8 cellular contexts compared by ENCODE assay signal in genomic region chr3:187741403-187742350, GRCh38. TPM values are rescaled to one million over a fixed set of nuclear protein-coding genes. Genes with fewer than 3 reads are reported as not detected.
DNase-seq lines count a peak whose midpoint lies in the region; ATAC-seq and TF ChIP-seq lines count a peak whose summit lies in the region.

No MANE protein-coding gene starts in this region.

- peak overlapping the region; percentile 99 for H3K27ac Mint-ChIP-seq in activated T-helper 2 cell treated with anti-CD3 and anti-CD28 coated beads, Interferon-gamma antibody, Interleukin-2, Interleukin-4, amounts not matched to agents 10 μg/mL and 5 μg/mL and 100 μg/mL, durations not matched to agents 14 hours and 24 hours and 36 hours
- H3K27ac Mint-ChIP-seq in natural killer cell treated with Interleukin-12 subunit alpha and Interleukin-12 subunit beta and Interleukin-15 and Interleukin-18, amount 100 ng/mL, for 72 hours: peak overlapping the region; percentile 99 to 100

- intact Hi-C loops in Panc1 (cut with micrococcal nuclease; ENCODE audit: unreplicated experiment): loop anchor here (1.0 to 10.0 kb wide), 5 partner anchors 293 to 1491 kb away; no protein-coding TSS in a partner anchor
- intact Hi-C loops in activated T-helper 2 cell treated with anti-CD3 and anti-CD28 coated beads, Interferon-gamma antibody, Interleukin-2, Interleukin-4, amounts not matched to agents 10 μg/mL and 5 μg/mL and 100 μg/mL, durations not matched to agents 14 hours and 24 hours and 36 hours (cut with micrococcal nuclease): loop anchor here (1.0 to 10.0 kb wide), 15 partner anchors 178 to 1566 kb away; no protein-coding TSS in a partner anchor

- no peak overlapping the region for H3K9ac ChIP-seq in HUES48 (ENCODE audit: low read depth, low read length)

- DNase-seq in Panc1 (ENCODE audit: low read depth, low spot score): peak; percentile 67
- peak; percentile 59 for DNase-seq in activated T-helper 2 cell treated with anti-CD3 and anti-CD28 coated beads, Interferon-gamma antibody, Interleukin-2, Interleukin-4, amounts not matched to agents 10 μg/mL and 5 μg/mL and 100 μg/mL, durations not matched to agents 14 hours and 24 hours and 36 hours (ENCODE audit: low spot score)
- peak; percentile 88 for DNase-seq in fibroblast of mammary gland (ENCODE audit: low read depth)
- peak; percentile 87 for DNase-seq in natural killer cell treated with Interleukin-12 subunit alpha and Interleukin-12 subunit beta and Interleukin-15 and Interleukin-18, amount 100 ng/mL, for 72 hours (ENCODE audit: low spot score)
- DNase-seq in superior temporal gyrus (ENCODE audit: extremely low spot score): peak; percentile 87

- peak; percentile 95 for TF ChIP-seq CTCF in C4-2B (conservative IDR thresholded peaks at IDR 0.05)
- peak; percentile 94 for TF ChIP-seq CTCF in Panc1 (IDR thresholded peaks at IDR 0.05)
- TF ChIP-seq CTCF in fibroblast of mammary gland (conservative IDR thresholded peaks at IDR 0.05; ENCODE audit: control insufficient read depth, insufficient read depth, low read depth, low read length): peak; percentile 82

- ATAC-seq in Panc1 (peak; percentile 18; the same call in 1 of the 2 replicates), GM18502 (IDR thresholded peaks at IDR 0.05; ENCODE audit: poor library complexity, unreplicated experiment) (no peak)
- peak; percentile 39 to 59 for ATAC-seq in natural killer cell treated with Interleukin-12 subunit alpha and Interleukin-12 subunit beta and Interleukin-15 and Interleukin-18, amount 100 ng/mL, for 72 hours

- H3K4me3 Mint-ChIP-seq in activated T-helper 2 cell treated with anti-CD3 and anti-CD28 coated beads, Interferon-gamma antibody, Interleukin-2, Interleukin-4, amounts not matched to agents 10 μg/mL and 5 μg/mL and 100 μg/mL, durations not matched to agents 14 hours and 24 hours and 36 hours (ENCODE audit: low read depth): peak overlapping the region; percentile 94
- H3K4me3 Mint-ChIP-seq in natural killer cell treated with Interleukin-12 subunit alpha and Interleukin-12 subunit beta and Interleukin-15 and Interleukin-18, amount 100 ng/mL, for 72 hours: peak overlapping the region; percentile 99

- H3K4me1 ChIP-seq in HUES48 (ENCODE audit: control insufficient read depth, insufficient read depth, low read length): peaks cover 24% of the 10 kb centered on the region
- H3K4me1 ChIP-seq in Panc1 (ENCODE audit: control insufficient read depth, insufficient read depth, low read length): peaks cover 35% of the 10 kb centered on the region

- peaks cover 36% of the 10 kb centered on the region for H3K27me3 ChIP-seq in HUES48 (ENCODE audit: control insufficient read depth, insufficient read depth, low read length)
- H3K27me3 ChIP-seq in Panc1 (ENCODE audit: control insufficient read depth, insufficient read depth, low read length): no peaks in the 10 kb centered on the region

- H3K4me3 ChIP-seq in HUES48 (ENCODE audit: low read depth, low read length): peak overlapping the region; percentile 86
- peak overlapping the region; percentile 59 to 94 for H3K4me3 ChIP-seq in Panc1 (ENCODE audit: low read depth in 2 of 2, low read length in 2 of 2)
- peak overlapping the region; percentile 99 for H3K4me3 ChIP-seq in fibroblast of mammary gland (ENCODE audit: control insufficient read depth, low read depth, low read length)

- no peaks in the 10 kb centered on the region for H3K9me3 Mint-ChIP-seq in activated T-helper 2 cell treated with anti-CD3 and anti-CD28 coated beads, Interferon-gamma antibody, Interleukin-2, Interleukin-4, amounts not matched to agents 10 μg/mL and 5 μg/mL and 100 μg/mL, durations not matched to agents 14 hours and 24 hours and 36 hours
- no peaks in the 10 kb centered on the region for H3K9me3 Mint-ChIP-seq in natural killer cell treated with Interleukin-12 subunit alpha and Interleukin-12 subunit beta and Interleukin-15 and Interleukin-18, amount 100 ng/mL, for 72 hours

- peaks cover 5% of the 10 kb centered on the region for H3K27me3 Mint-ChIP-seq in activated T-helper 2 cell treated with anti-CD3 and anti-CD28 coated beads, Interferon-gamma antibody, Interleukin-2, Interleukin-4, amounts not matched to agents 10 μg/mL and 5 μg/mL and 100 μg/mL, durations not matched to agents 14 hours and 24 hours and 36 hours (ENCODE audit: low read depth)
- H3K27me3 Mint-ChIP-seq in natural killer cell treated with Interleukin-12 subunit alpha and Interleukin-12 subunit beta and Interleukin-15 and Interleukin-18, amount 100 ng/mL, for 72 hours: no peaks in the 10 kb centered on the region

- CTCF ChIA-PET in Panc1 (lab: Charles Lee): interaction anchor here (0.6 to 3.8 kb wide), 15 partner anchors 198 to 1452 kb away, joined by 3 to 57 read pairs (median 4); no protein-coding TSS in a partner anchor

- H3K4me1 Mint-ChIP-seq in activated T-helper 2 cell treated with anti-CD3 and anti-CD28 coated beads, Interferon-gamma antibody, Interleukin-2, Interleukin-4, amounts not matched to agents 10 μg/mL and 5 μg/mL and 100 μg/mL, durations not matched to agents 14 hours and 24 hours and 36 hours (ENCODE audit: low read depth): peaks cover 33% of the 10 kb centered on the region
- H3K4me1 Mint-ChIP-seq in natural killer cell treated with Interleukin-12 subunit alpha and Interleukin-12 subunit beta and Interleukin-15 and Interleukin-18, amount 100 ng/mL, for 72 hours (ENCODE audit: low read depth in 2 of 2): peaks cover 53 to 72% of the 10 kb centered on the region in 2 donors

- H3K9me3 ChIP-seq in HUES48 (ENCODE audit: control insufficient read depth, insufficient read depth, low read length) (no peaks in the 10 kb centered on the region), Panc1 (ENCODE audit: control insufficient read depth, insufficient read depth, low read depth, low read length) (no peaks in the 10 kb centered on the region)

- no peaks in the 10 kb centered on the region for H3K36me3 ChIP-seq in HUES48 (ENCODE audit: control insufficient read depth, insufficient read depth, low read length)
- H3K36me3 ChIP-seq in Panc1 (ENCODE audit: control insufficient read depth, insufficient read depth, low read length): peaks cover 2% of the 10 kb centered on the region; the same call in 1 of the 2 replicates

- H3K27ac ChIP-seq in C4-2B: peak overlapping the region; percentile 85
- H3K27ac ChIP-seq in HUES48 (ENCODE audit: low read depth, low read length): no peak overlapping the region
- H3K27ac ChIP-seq in Panc1 (ENCODE audit: low read length): peak overlapping the region; percentile 79

- in situ Hi-C loops in Panc1 (cut with HindIII; ENCODE audit: low pct_unique_long_range_greater_than_20kb, low sequenced_read_pairs): loop anchor here (10.0 to 25.0 kb wide), 4 partner anchors 173 to 1403 kb away; no protein-coding TSS in a partner anchor

- no peaks in the 10 kb centered on the region for H3K36me3 Mint-ChIP-seq in activated T-helper 2 cell treated with anti-CD3 and anti-CD28 coated beads, Interferon-gamma antibody, Interleukin-2, Interleukin-4, amounts not matched to agents 10 μg/mL and 5 μg/mL and 100 μg/mL, durations not matched to agents 14 hours and 24 hours and 36 hours (ENCODE audit: low read depth)
- peaks cover 8% of the 10 kb centered on the region for H3K36me3 Mint-ChIP-seq in natural killer cell treated with Interleukin-12 subunit alpha and Interleukin-12 subunit beta and Interleukin-15 and Interleukin-18, amount 100 ng/mL, for 72 hours

- no TSS peak for BruUV-seq in Panc1 (replicated peaks; lab: Mats Ljungman, UMichigan)

- POLR2A ChIA-PET in Panc1 (lab: Charles Lee): no interaction called here

RNA-seq across cellular contexts. Expression of gene BCL6, which starts 3.6 kb away (rescaled TPM):
- 21.5 TPM for total RNA-seq in Panc1 (2021; ENCODE audit: unreplicated experiment)
- 25.3 TPM for polyA plus RNA-seq in Panc1 (2012; ENCODE audit: insufficient read length)
- total RNA-seq in activated T-helper 2 cell treated with anti-CD3 and anti-CD28 coated beads, Interferon-gamma antibody, Interleukin-2, Interleukin-4, amounts not matched to agents 10 μg/mL and 5 μg/mL and 100 μg/mL, durations not matched to agents 14 hours and 24 hours and 36 hours: 12.0 and 16.5 TPM in 2 replicates
- 100 to 1,000 TPM in 1 of 2 donors, 10 to 100 TPM in 1; 67.8 to 158 TPM for total RNA-seq in natural killer cell treated with Interleukin-12 subunit alpha and Interleukin-12 subunit beta and Interleukin-15 and Interleukin-18, amount 100 ng/mL, for 72 hours

RNA-seq across cellular contexts. Expression of gene RTP2, which starts 39.3 kb away (rescaled TPM):
- total RNA-seq in Panc1 (2021; ENCODE audit: unreplicated experiment): not detected
- polyA plus RNA-seq in Panc1 (2012; ENCODE audit: insufficient read length): not detected
- total RNA-seq in activated T-helper 2 cell treated with anti-CD3 and anti-CD28 coated beads, Interferon-gamma antibody, Interleukin-2, Interleukin-4, amounts not matched to agents 10 μg/mL and 5 μg/mL and 100 μg/mL, durations not matched to agents 14 hours and 24 hours and 36 hours: not detected in 2 replicates
- not detected for total RNA-seq in natural killer cell treated with Interleukin-12 subunit alpha and Interleukin-12 subunit beta and Interleukin-15 and Interleukin-18, amount 100 ng/mL, for 72 hours
